In the genomic region with DNA sequence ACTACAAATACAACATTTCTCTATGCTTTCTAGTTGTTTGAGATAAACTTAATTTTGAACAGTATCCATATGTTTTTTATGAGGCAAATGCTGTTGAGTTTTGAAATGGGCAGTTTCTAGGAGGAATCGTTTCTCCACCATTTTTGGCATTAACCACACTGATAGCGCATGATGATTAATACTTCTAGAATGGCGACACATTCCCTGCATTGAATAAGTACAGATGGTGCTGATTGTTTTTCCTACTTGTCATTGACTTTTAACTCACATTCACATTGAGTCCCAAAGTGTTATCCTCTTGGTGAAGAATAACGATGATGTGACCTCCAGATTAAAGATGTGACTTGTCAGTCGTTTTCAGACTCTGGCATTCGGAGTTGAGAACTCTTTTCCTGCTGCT, we compare ENCODE assay signal across 21 cellular contexts. TPM values are rescaled to one million over a fixed set of nuclear protein-coding genes. Genes with fewer than 3 reads are reported as not detected.
DNase-seq lines count a peak whose midpoint lies in the region; ATAC-seq and TF ChIP-seq lines count a peak whose summit lies in the region.
"Had no signal": no experiment of that assay in that cellular context is flagged by ENCODE, and none has a peak within 500 bp of the region (broad histone marks: within the 10 kb centered on the region; RNA-seq: fewer than 3 reads in every experiment).

No MANE protein-coding gene starts in this region.

- H3K27ac ChIP-seq in sigmoid colon: no peak overlapping the region
- H3K27ac ChIP-seq: foreskin keratinocyte, lower lobe of right lung, SJCRH30 had no signal

- intact Hi-C loops in sigmoid colon (cut with DNase I): no loop called here

- H3K4me1 ChIP-seq in sigmoid colon: peaks cover 0 to 15% (median 0%) of the 10 kb centered on the region in 4 donors
- H3K4me1 ChIP-seq: foreskin keratinocyte, lower lobe of right lung, SJCRH30 had no signal

- DNase-seq in EH (ENCODE audit: low read depth) (peak; percentile 84), NCI-H226 (peak; percentile 69), fibroblast of mammary gland (ENCODE audit: low read depth) (peak; percentile 69), skeletal muscle cell (ENCODE audit: low read depth) (peak; percentile 42), DMS53 (lab: John Stamatoyannopoulos, UW) (no peak), sigmoid colon (no peak)
- DNase-seq: activated CD4-positive, alpha-beta T cell treated with anti-CD3 and anti-CD28 coated beads for 36 hours; activated CD8-positive, alpha-beta memory T cell treated with anti-CD3 and anti-CD28 coated beads, Interleukin-2, amount 50 U/mL, for 48 hours; activated naive CD4-positive, alpha-beta T cell treated with Interleukin-2 at 50 U/mL for 16 hours; CD8-positive, alpha-beta T cell; foreskin keratinocyte; GF-D8; KG1; lower lobe of right lung; naive thymus-derived CD8-positive, alpha-beta T cell; NCI-H1417 treated with DMSO at 0.1 percent for 48 hours; SJCRH30; T1000 had no signal

- H3K36me3 ChIP-seq in sigmoid colon: no peaks in the 10 kb centered on the region
- H3K36me3 ChIP-seq: lower lobe of right lung, SJCRH30 had no signal

- H3K4me3 ChIP-seq in fibroblast of mammary gland (ENCODE audit: control insufficient read depth, low read depth, low read length): no peak overlapping the region
- H3K4me3 ChIP-seq in skeletal muscle cell (ENCODE audit: low read depth, low read length): no peak overlapping the region
- no peak overlapping the region for H3K4me3 ChIP-seq in sigmoid colon
- H3K4me3 ChIP-seq: lower lobe of right lung, SJCRH30 had no signal

- no peaks in the 10 kb centered on the region for H3K9me3 ChIP-seq in sigmoid colon
- H3K9me3 ChIP-seq: lower lobe of right lung had no signal

- TF ChIP-seq CTCF in fibroblast of mammary gland (conservative IDR thresholded peaks at IDR 0.05; ENCODE audit: control insufficient read depth, insufficient read depth, low read depth, low read length) (no peak), sigmoid colon (IDR thresholded peaks at IDR 0.05) (no peak)

- TF ChIP-seq EP300 in sigmoid colon (IDR thresholded peaks at IDR 0.05): no peak

- TF ChIP-seq POLR2A in sigmoid colon (IDR thresholded peaks at IDR 0.05): no peak

- WGBS in sigmoid colon, 2 donors: 81 to 84% methylated on average over 6 of the region's 6 CpGs

- H3K27me3 ChIP-seq in sigmoid colon: no peaks in the 10 kb centered on the region
- H3K27me3 ChIP-seq: SJCRH30 had no signal

- no peak for ATAC-seq in GM18909 (IDR thresholded peaks at IDR 0.05; ENCODE audit: poor library complexity, unreplicated experiment)
- ATAC-seq: activated CD4-positive, alpha-beta T cell treated with anti-CD3 and anti-CD28 coated beads for 36 hours; CD8-positive, alpha-beta T cell; foreskin keratinocyte; lower lobe of right lung; naive thymus-derived CD8-positive, alpha-beta T cell had no signal

RNA-seq across cellular contexts. Expression of a gene that starts 6.5 kb away (rescaled TPM):
- total RNA-seq in sigmoid colon: under 1 TPM in 1 of 4 donors, not detected in 3; 0.36 TPM
- polyA plus RNA-seq in sigmoid colon: 1 to 10 TPM in 1 of 3 donors, not detected in 2; 2.4 TPM
- total RNA-seq: activated CD4-positive, alpha-beta T cell treated with anti-CD3 and anti-CD28 coated beads for 36 hours; bronchial epithelial cell; CD8-positive, alpha-beta T cell; foreskin keratinocyte; lower lobe of right lung; naive thymus-derived CD8-positive, alpha-beta T cell; pulmonary artery endothelial cell; SJCRH30 had no signal
- polyA plus RNA-seq: foreskin keratinocyte; naive thymus-derived CD8-positive, alpha-beta T cell had no signal

RNA-seq across cellular contexts. Expression of a gene that starts 47.8 kb away (rescaled TPM):
- total RNA-seq in sigmoid colon: not detected
- not detected for polyA plus RNA-seq in sigmoid colon
- total RNA-seq: activated CD4-positive, alpha-beta T cell treated with anti-CD3 and anti-CD28 coated beads for 36 hours; bronchial epithelial cell; CD8-positive, alpha-beta T cell; foreskin keratinocyte; lower lobe of right lung; naive thymus-derived CD8-positive, alpha-beta T cell; pulmonary artery endothelial cell; SJCRH30 had no signal
- polyA plus RNA-seq: foreskin keratinocyte; naive thymus-derived CD8-positive, alpha-beta T cell had no signal

Comparison
In these comparisons a context has a peak if more than half of its experiments do, and no peak if none do; other contexts are left out.
1. DNase-seq: peak in EH (single experiment), NCI-H226 (single experiment), fibroblast of mammary gland (single experiment) and skeletal muscle cell (single experiment); none in DMS53 (single experiment) and sigmoid colon (single experiment).